15 cellular contexts compared by ENCODE assay signal in the genomic region with DNA sequence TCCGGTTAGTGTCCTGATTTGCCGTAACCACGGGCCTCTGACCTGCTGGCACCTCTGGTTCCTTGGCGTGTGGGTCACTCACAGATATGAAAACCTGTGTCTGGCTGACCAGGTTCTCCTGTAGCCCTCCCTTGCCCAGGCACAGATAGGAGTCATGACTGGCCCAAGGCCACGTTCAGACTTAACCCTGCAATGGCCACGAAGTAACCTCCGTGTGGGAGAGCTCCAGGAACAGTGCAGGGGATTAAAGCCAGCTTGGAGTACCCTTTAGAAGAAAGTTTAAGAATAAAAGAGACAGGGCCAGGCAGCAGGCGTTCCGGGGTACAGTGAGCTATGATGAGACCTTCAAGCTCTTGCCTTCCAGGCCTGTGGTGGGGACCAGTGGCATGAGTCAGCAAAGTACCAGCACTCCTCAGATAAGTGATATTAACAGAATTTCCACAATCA. TPM values are rescaled to one million over a fixed set of nuclear protein-coding genes. Genes with fewer than 3 reads are reported as not detected.
A peak's percentile ranks its signal among the peaks of the same experiment; 100 is the strongest.
DNase-seq lines count a peak whose midpoint lies in the region; ATAC-seq and TF ChIP-seq lines count a peak whose summit lies in the region.
"Had no signal": no experiment of that assay in that cellular context is flagged by ENCODE, and none has a peak within 500 bp of the region (broad histone marks: within the 10 kb centered on the region; RNA-seq: fewer than 3 reads in every experiment).

No MANE protein-coding gene starts in this region.

- H2BK15ac ChIP-seq in IMR-90 (ENCODE audit: low read depth, low read length), result peak overlapping the region; percentile 61; the same call in 1 of the 3 replicates

- H3K23ac ChIP-seq in IMR-90 (ENCODE audit: low read depth, low read length), result peak overlapping the region; percentile 75

- H3K14ac ChIP-seq in IMR-90 (replicated peaks; ENCODE audit: low read depth, low read length), result peak overlapping the region; percentile 72; the same call in 1 of the 2 replicates

- no peak overlapping the region for H3K4me3 Mint-ChIP-seq in chondrocyte (ENCODE audit: unreplicated experiment)
- no peak overlapping the region for H3K4me3 Mint-ChIP-seq in naive thymus-derived CD4-positive, alpha-beta T cell
- no peak overlapping the region for H3K4me3 Mint-ChIP-seq in CD8-positive, alpha-beta memory T cell

- H3K4me3 ChIP-seq in ACC112 (ENCODE audit: low read depth, low read length) (no peak overlapping the region), IMR-90 (ENCODE audit: insufficient read depth, low read depth, low read length) (no peak overlapping the region)
- no peak overlapping the region for H3K4me3 ChIP-seq in naive thymus-derived CD4-positive, alpha-beta T cell (ENCODE audit: low read length)
- H3K4me3 ChIP-seq in CD8-positive, alpha-beta memory T cell (ENCODE audit: low read length), result no peak overlapping the region
- H3K4me3 ChIP-seq: gastroesophageal sphincter, left lung had no signal

- H2AFZ ChIP-seq in ACC112 (ENCODE audit: low read length, unreplicated experiment) (no peak overlapping the region), IMR-90 (replicated peaks; ENCODE audit: low read length, poor library complexity) (peak overlapping the region; percentile 59)

- peak overlapping the region; percentile 60 to 66; a peak in 3 of 4 replicates for H4K8ac ChIP-seq in IMR-90 (ENCODE audit: low read depth in 2 of 2, low read length in 2 of 2)

- peaks cover 34 to 67% of the 10 kb centered on the region in 2 experiments for H3K79me1 ChIP-seq in IMR-90 (ENCODE audit: low read depth in 1 of 2, low read length in 2 of 2)

- peak overlapping the region; percentile 49 for H2BK5ac ChIP-seq in IMR-90 (ENCODE audit: low read depth, low read length, poor library complexity, severe bottlenecking)

- H3K27me3 ChIP-seq in ACC112 (ENCODE audit: insufficient read depth, low read length) (no peaks in the 10 kb centered on the region), IMR-90 (ENCODE audit: control insufficient read depth, insufficient read depth, low read length) (no peaks in the 10 kb centered on the region)
- no peaks in the 10 kb centered on the region for H3K27me3 ChIP-seq in naive thymus-derived CD4-positive, alpha-beta T cell (ENCODE audit: control insufficient read depth in 2 of 2, insufficient read depth in 2 of 2, low read length in 2 of 2)
- H3K27me3 ChIP-seq in CD8-positive, alpha-beta memory T cell (ENCODE audit: insufficient read depth, low read length, poor library complexity, severe bottlenecking), result no peaks in the 10 kb centered on the region
- H3K27me3 ChIP-seq: gastroesophageal sphincter, left lung, neutrophil had no signal

- H2AK5ac ChIP-seq in IMR-90 (ENCODE audit: low read depth, low read length), result peak overlapping the region; percentile 54

- intact Hi-C loops in IMR-90 (cut with micrococcal nuclease), result no loop called here
- intact Hi-C loops in naive thymus-derived CD4-positive, alpha-beta T cell (cut with micrococcal nuclease), result no loop called here

- in situ Hi-C loops in IMR-90 (cut with MboI; ENCODE audit: low sequenced_read_pairs), result no loop called here

- CTCF ChIA-PET in IMR-90 (lab: Yijun Ruan, JAX), result interaction anchor here (0.5 to 0.6 kb wide), 3 partner anchors 204 to 802 kb away, joined by 3 to 4 read pairs (median 4); no protein-coding TSS in a partner anchor
- CTCF ChIA-PET in naive thymus-derived CD4-positive, alpha-beta T cell (lab: Charles Lee), result interaction anchor here (0.5 to 2.0 kb wide), 4 partner anchors 9 to 410 kb away, joined by 3 to 4 read pairs (median 4); no protein-coding TSS in a partner anchor
- CTCF ChIA-PET in CD8-positive, alpha-beta memory T cell (lab: Charles Lee), result interaction anchor here (1.5 to 1.6 kb wide), 2 partner anchors 9 to 409 kb away, joined by 4 read pairs; no protein-coding TSS in a partner anchor

- DNase-seq in IMR-90, result peak; percentile 63
- DNase-seq in chondrocyte (ENCODE audit: low spot score), result peak; percentile 54
- DNase-seq in naive thymus-derived CD4-positive, alpha-beta T cell, result no peak
- no peak for DNase-seq in hepatic stellate cell (ENCODE audit: low spot score)
- no peak for DNase-seq in CD8-positive, alpha-beta memory T cell
- no peak for DNase-seq in NCI-H345 (lab: John Stamatoyannopoulos, UW)
- DNase-seq: C1 segment of cervical spinal cord; MV-4-11; NCI-H446 treated with DMSO at 0.1 percent for 48 hours; stimulated activated CD4-positive, alpha-beta T cell treated with anti-CD3 and anti-CD28 coated beads, Interleukin-15, amount 100 ng/mL, for 24 hours had no signal

- H3K18ac ChIP-seq in IMR-90 (ENCODE audit: low read depth, low read length), result 0 out of 2 replicates have a peak overlapping the region, but pooled peaks have one; percentile 5

- WGBS in IMR-90 (ENCODE audit: extremely low coverage in 2 of 2, insufficient read length in 1 of 2), 2 experiments, result 0% methylated on average over 1 of the region's 9 CpGs; no CpG with 5 or more reads in 1 of the 2 experiments

- TF ChIP-seq CTCF in IMR-90 (conservative IDR thresholded peaks at IDR 0.05; ENCODE audit: low read depth, low read length) (no peak), chondrocyte (IDR thresholded peaks at IDR 0.05) (no peak)

- peak overlapping the region; percentile 82 for H4K91ac ChIP-seq in IMR-90 (ENCODE audit: insufficient read depth, low read depth, low read length)

- peak overlapping the region; percentile 33; the same call in 1 of the 2 replicates for H4K5ac ChIP-seq in IMR-90 (ENCODE audit: low read depth, low read length)

- no peaks in the 10 kb centered on the region for H3K27me3 Mint-ChIP-seq in chondrocyte (ENCODE audit: low read depth)
- no peaks in the 10 kb centered on the region for H3K27me3 Mint-ChIP-seq in naive thymus-derived CD4-positive, alpha-beta T cell
- H3K27me3 Mint-ChIP-seq in CD8-positive, alpha-beta memory T cell, result peaks cover 0 to 2% of the 10 kb centered on the region in 2 donors

- peaks cover 16% of the 10 kb centered on the region for H3K9me1 ChIP-seq in IMR-90 (ENCODE audit: insufficient read depth, low read length)

- POLR2A ChIA-PET in IMR-90 (lab: Charles Lee; ENCODE audit: unreplicated experiment), result interaction anchor here (0.6 kb wide), 1 partner anchor 245 kb away, joined by 3 read pairs; no protein-coding TSS in a partner anchor
- POLR2A ChIA-PET in naive thymus-derived CD4-positive, alpha-beta T cell (lab: Charles Lee), result no interaction called here
- POLR2A ChIA-PET in CD8-positive, alpha-beta memory T cell (lab: Charles Lee), result no interaction called here

- peak overlapping the region; percentile 79 for H3K4ac ChIP-seq in IMR-90 (ENCODE audit: low read depth, low read length)

- peak overlapping the region; percentile 80 for H3K27ac ChIP-seq in ACC112 (ENCODE audit: low read depth, low read length)
- peak overlapping the region; percentile 17; the same call in 1 of the 2 replicates for H3K27ac ChIP-seq in IMR-90 (ENCODE audit: insufficient read depth, low read length)
- no peak overlapping the region for H3K27ac ChIP-seq in naive thymus-derived CD4-positive, alpha-beta T cell (ENCODE audit: low read depth, low read length)
- no peak overlapping the region for H3K27ac ChIP-seq in CD8-positive, alpha-beta memory T cell (ENCODE audit: low read depth, low read length)
- H3K27ac ChIP-seq: gastroesophageal sphincter, left lung, neutrophil had no signal

- H3K4me1 Mint-ChIP-seq in chondrocyte (ENCODE audit: low read depth), result peaks cover 14% of the 10 kb centered on the region
- peaks cover 0 to 9% (median 0%) of the 10 kb centered on the region in 7 donors for H3K4me1 Mint-ChIP-seq in naive thymus-derived CD4-positive, alpha-beta T cell
- peaks cover 0 to 4% (median 0%) of the 10 kb centered on the region in 3 donors for H3K4me1 Mint-ChIP-seq in CD8-positive, alpha-beta memory T cell

- H3K4me1 ChIP-seq in ACC112 (ENCODE audit: control insufficient read depth, insufficient read depth, low read length, unreplicated experiment) (peaks cover 28% of the 10 kb centered on the region), IMR-90 (ENCODE audit: control insufficient read depth, insufficient read depth, low read length) (peaks cover 17% of the 10 kb centered on the region)
- no peaks in the 10 kb centered on the region for H3K4me1 ChIP-seq in naive thymus-derived CD4-positive, alpha-beta T cell (ENCODE audit: control insufficient read depth in 2 of 2, insufficient read depth in 2 of 2, low read length in 2 of 2)
- no peaks in the 10 kb centered on the region for H3K4me1 ChIP-seq in CD8-positive, alpha-beta memory T cell (ENCODE audit: insufficient read depth, low read length)
- H3K4me1 ChIP-seq: gastroesophageal sphincter, left lung had no signal

- BruUV-seq in IMR-90 (replicated peaks; lab: Mats Ljungman, UMichigan), result no TSS peak

- peaks cover 26% of the 10 kb centered on the region for H3K79me2 ChIP-seq in ACC112 (ENCODE audit: control insufficient read depth, insufficient read depth, low read length, unreplicated experiment)

- peak overlapping the region; percentile 54 for H2BK20ac ChIP-seq in IMR-90 (ENCODE audit: low read depth, low read length)

- dilution Hi-C loops in IMR-90 (cut with HindIII; ENCODE audit: low sequenced_read_pairs, unreplicated experiment), result no loop called here

- no peak overlapping the region for H3K9ac ChIP-seq in IMR-90 (ENCODE audit: low read depth, low read length)

- no peak overlapping the region for H3K56ac ChIP-seq in IMR-90 (ENCODE audit: extremely low read depth, insufficient read depth, low read length)

- no peak overlapping the region for H3K4me2 ChIP-seq in IMR-90 (ENCODE audit: low read depth, low read length)

- peak overlapping the region; percentile 58 for H2BK120ac ChIP-seq in IMR-90 (ENCODE audit: low read depth, low read length)

- H3K27ac Mint-ChIP-seq in chondrocyte (ENCODE audit: unreplicated experiment), result no peak overlapping the region
- H3K27ac Mint-ChIP-seq in naive thymus-derived CD4-positive, alpha-beta T cell, result peak overlapping the region in 3 of 9 donors; percentile 47 to 72 (median 60)
- peak overlapping the region in 4 of 8 donors; percentile 1 to 74 (median 32) for H3K27ac Mint-ChIP-seq in CD8-positive, alpha-beta memory T cell

- H2AK9ac ChIP-seq in IMR-90 (replicated peaks; ENCODE audit: low read depth, low read length, poor library complexity), result peak overlapping the region; percentile 92

- H3K9me3 Mint-ChIP-seq in chondrocyte (ENCODE audit: low read depth), result no peaks in the 10 kb centered on the region
- no peaks in the 10 kb centered on the region for H3K9me3 Mint-ChIP-seq in naive thymus-derived CD4-positive, alpha-beta T cell
- no peaks in the 10 kb centered on the region for H3K9me3 Mint-ChIP-seq in CD8-positive, alpha-beta memory T cell

- ATAC-seq in IMR-90 (ENCODE audit: low read depth) (peak; percentile 46), GM21528 (IDR thresholded peaks at IDR 0.05; ENCODE audit: low FRiP score, unreplicated experiment) (no peak)
- peak; percentile 40 for ATAC-seq in naive thymus-derived CD4-positive, alpha-beta T cell
- ATAC-seq: gastroesophageal sphincter, left lung had no signal

- peaks cover 5% of the 10 kb centered on the region; the same call in 1 of the 2 replicates for H4K20me1 ChIP-seq in IMR-90 (ENCODE audit: insufficient read depth, low read length)

- TF ChIP-seq RAD21 in IMR-90 (IDR thresholded peaks at IDR 0.05; ENCODE audit: low read length), result no peak

- peaks cover 21% of the 10 kb centered on the region for H3K36me3 Mint-ChIP-seq in chondrocyte (ENCODE audit: low read depth)
- peaks cover 12 to 45% (median 17%) of the 10 kb centered on the region in 5 donors for H3K36me3 Mint-ChIP-seq in naive thymus-derived CD4-positive, alpha-beta T cell
- H3K36me3 Mint-ChIP-seq in CD8-positive, alpha-beta memory T cell, result peaks cover 7 to 84% (median 22%) of the 10 kb centered on the region in 3 donors

- no peaks in the 10 kb centered on the region for H3K9me3 ChIP-seq in IMR-90 (ENCODE audit: control insufficient read depth, insufficient read depth, low read length)
- H3K9me3 ChIP-seq in naive thymus-derived CD4-positive, alpha-beta T cell (ENCODE audit: control insufficient read depth in 2 of 3, low read length in 3 of 3), result no peaks in the 10 kb centered on the region
- no peaks in the 10 kb centered on the region for H3K9me3 ChIP-seq in CD8-positive, alpha-beta memory T cell (ENCODE audit: low read length)
- H3K9me3 ChIP-seq: gastroesophageal sphincter, left lung, neutrophil had no signal

- TF ChIP-seq POLR2A in IMR-90 (IDR thresholded peaks at IDR 0.05; ENCODE audit: low read depth, low read length), result no peak

- peaks cover 37% of the 10 kb centered on the region for H3K36me3 ChIP-seq in ACC112 (ENCODE audit: insufficient read depth, low read length)
- H3K36me3 ChIP-seq in IMR-90 (ENCODE audit: control insufficient read depth, insufficient read depth, low read length), result peaks cover 45% of the 10 kb centered on the region
- H3K36me3 ChIP-seq in naive thymus-derived CD4-positive, alpha-beta T cell (ENCODE audit: control insufficient read depth in 2 of 3, insufficient read depth in 3 of 3, low read length in 3 of 3), result peaks cover 0 to 48% (median 4%) of the 10 kb centered on the region in 3 experiments
- H3K36me3 ChIP-seq in CD8-positive, alpha-beta memory T cell (ENCODE audit: insufficient read depth, low read length), result peaks cover 18% of the 10 kb centered on the region

RNA-seq across cellular contexts. Expression of a gene that starts 25.5 kb away (rescaled TPM):
- total RNA-seq in IMR-90 (2012; rRNA removed) (24.2 and 27.2 TPM in 2 replicates), chondrocyte (10.6 to 17.8 TPM (median 10.9 TPM) in 3 replicates)
- polyA plus RNA-seq in IMR-90 (2012; rRNA removed), result 20.1 and 21.7 TPM in 2 replicates
- 8.6 and 12.2 TPM in 2 replicates for polyA plus RNA-seq in IMR-90 (2012; cell fraction: cytosol; rRNA removed)
- 21.5 and 31.5 TPM in 2 replicates for polyA plus RNA-seq in IMR-90 (2012; cell fraction: nucleus; rRNA removed; ENCODE audit: low replicate concordance)
- 10 to 100 TPM in 1 of 5 experiments, 1 to 10 TPM in 4; 3.6 to 36.6 (median 6.0) TPM for total RNA-seq in naive thymus-derived CD4-positive, alpha-beta T cell
- 1 to 10 TPM; 1.8 to 3.8 TPM for polyA plus RNA-seq in naive thymus-derived CD4-positive, alpha-beta T cell
- 10 to 100 TPM; 43.0 to 51.7 TPM for total RNA-seq in CD8-positive, alpha-beta memory T cell
- polyA plus RNA-seq in CD8-positive, alpha-beta memory T cell, result 4.2 TPM

RNA-seq across cellular contexts. Expression of a gene that starts 25.6 kb away (rescaled TPM):
- total RNA-seq in IMR-90 (2012; rRNA removed), result 11.7 and 17.2 TPM in 2 replicates
- 30.9 and 40.2 TPM in 2 replicates for polyA plus RNA-seq in IMR-90 (2012; rRNA removed)
- 36.0 and 59.4 TPM in 2 replicates for polyA plus RNA-seq in IMR-90 (2012; cell fraction: cytosol; rRNA removed)
- 10.1 and 10.7 TPM in 2 replicates for polyA plus RNA-seq in IMR-90 (2012; cell fraction: nucleus; rRNA removed; ENCODE audit: low replicate concordance)
- total RNA-seq in chondrocyte, result 31.0 to 32.5 TPM (median 32.0 TPM) in 3 replicates
- total RNA-seq in naive thymus-derived CD4-positive, alpha-beta T cell, result 10 to 100 TPM; 14.3 to 31.5 (median 17.1) TPM
- polyA plus RNA-seq in naive thymus-derived CD4-positive, alpha-beta T cell, result 10 to 100 TPM; 25.0 to 40.8 TPM
- total RNA-seq in CD8-positive, alpha-beta memory T cell, result 10 to 100 TPM; 24.7 to 29.2 TPM
- polyA plus RNA-seq in CD8-positive, alpha-beta memory T cell, result 44.5 TPM

Comparison
In these comparisons a context has a peak if more than half of its experiments do, and no peak if none do; other contexts are left out.
1. H3K27ac ChIP-seq: peak in ACC112 (single experiment) and IMR-90 (single experiment); none in naive thymus-derived CD4-positive, alpha-beta T cell (single experiment) and CD8-positive, alpha-beta memory T cell (single experiment).
2. DNase-seq: peak in IMR-90 (single experiment) and chondrocyte (single experiment); none in naive thymus-derived CD4-positive, alpha-beta T cell (0 of 9), hepatic stellate cell (single experiment), CD8-positive, alpha-beta memory T cell (0 of 5) and NCI-H345 (single experiment).